Comparison of ENCODE assay signal across 11 cellular contexts in the genomic region with DNA sequence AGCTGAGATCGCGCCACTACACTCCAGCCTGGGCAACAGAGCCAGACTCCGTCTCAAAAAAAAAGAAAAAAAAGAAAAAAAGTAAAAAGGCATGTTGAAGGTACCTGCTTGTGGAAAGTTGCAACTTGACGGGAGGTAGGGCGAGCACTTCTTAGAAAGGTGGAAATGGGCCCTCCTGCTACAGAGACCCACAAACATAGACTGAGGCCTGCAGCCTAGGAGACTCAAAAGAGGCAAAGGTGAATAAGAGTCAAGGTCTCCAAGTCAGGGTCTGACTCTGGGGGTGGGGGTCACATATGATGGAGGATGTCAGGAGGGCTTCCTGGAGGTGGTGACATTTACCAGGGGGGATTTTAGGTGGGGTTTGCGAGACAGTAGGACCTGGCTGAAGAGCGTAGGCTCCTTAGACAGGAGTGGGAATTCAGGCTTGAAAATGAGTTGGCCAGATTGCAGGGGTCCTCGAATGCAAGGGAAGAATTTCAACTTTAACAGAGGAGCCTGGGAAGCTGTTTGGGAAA.
DNase-seq lines count a peak whose midpoint lies in the region; ATAC-seq and TF ChIP-seq lines count a peak whose summit lies in the region.
"Had no signal": no experiment of that assay in that cellular context is flagged by ENCODE, and none has a peak within 500 bp of the region (broad histone marks: within the 10 kb centered on the region; RNA-seq: fewer than 3 reads in every experiment).

No MANE protein-coding gene starts in this region.

- intact Hi-C loops in CD14-positive monocyte (cut with micrococcal nuclease) = loop anchor here in 1 of 2 donors (5.0 kb wide), 1 partner anchor 37 kb away; no protein-coding TSS in a partner anchor

- no peaks in the 10 kb centered on the region for H3K27me3 ChIP-seq in neutrophil

- DNase-seq in CD14-positive monocyte (ENCODE audit: low spot score) (no peak), dermis blood vessel endothelial cell (no peak), A172 (ENCODE audit: low spot score) (no peak), NAMALWA (ENCODE audit: low spot score) (no peak)
- DNase-seq in central memory CD8-positive, alpha-beta T cell (ENCODE audit: low spot score in 2 of 2) = no peak
- DNase-seq in effector CD4-positive, alpha-beta T cell = no peak
- DNase-seq: DMS79 treated with DMSO at 0.1 percent for 48 hours, NCI-H1694 treated with DMSO at 0.1 percent for 48 hours, PC-3 had no signal

- H3K4me3 Mint-ChIP-seq in CD14-positive monocyte (no peak overlapping the region), IgD-negative memory B cell (peak overlapping the region in 3 of 4 donors; percentile 65 to 86 (median 80))
- peak overlapping the region; percentile 71 for H3K4me3 Mint-ChIP-seq in central memory CD8-positive, alpha-beta T cell

- peaks cover 88 to 92% of the 10 kb centered on the region in 2 experiments for H3K4me1 ChIP-seq in neutrophil (ENCODE audit: control insufficient read depth in 1 of 2, insufficient read depth in 1 of 2, low read depth in 1 of 2, low read length in 1 of 2)

- no peaks in the 10 kb centered on the region for H3K36me3 ChIP-seq in neutrophil

- H3K9me3 Mint-ChIP-seq in CD14-positive monocyte = peaks cover 0 to 4% (median 3%) of the 10 kb centered on the region in 7 donors
- H3K9me3 Mint-ChIP-seq in IgD-negative memory B cell = no peaks in the 10 kb centered on the region
- no peaks in the 10 kb centered on the region for H3K9me3 Mint-ChIP-seq in central memory CD8-positive, alpha-beta T cell

- H3K27me3 Mint-ChIP-seq in CD14-positive monocyte (ENCODE audit: low read depth in 3 of 3) = peaks cover 0 to 2% (median 2%) of the 10 kb centered on the region in 3 donors
- H3K27me3 Mint-ChIP-seq in IgD-negative memory B cell = peaks cover 3% of the 10 kb centered on the region
- no peaks in the 10 kb centered on the region for H3K27me3 Mint-ChIP-seq in central memory CD8-positive, alpha-beta T cell

- no peaks in the 10 kb centered on the region for H3K9me3 ChIP-seq in neutrophil

- H3K27ac Mint-ChIP-seq in CD14-positive monocyte = peak overlapping the region; percentile 64 to 96 (median 93)
- peak overlapping the region; percentile 79 to 100 (median 95) for H3K27ac Mint-ChIP-seq in IgD-negative memory B cell
- peak overlapping the region; percentile 98 for H3K27ac Mint-ChIP-seq in central memory CD8-positive, alpha-beta T cell (ENCODE audit: low read depth)

- no peak overlapping the region for H3K4me3 ChIP-seq in neutrophil (ENCODE audit: low read depth in 1 of 2, low read length in 1 of 2)

- ATAC-seq in central memory CD8-positive, alpha-beta T cell (replicated peaks; ENCODE audit: extremely low read depth, poor library complexity, severe bottlenecking) = no peak
- ATAC-seq: PC-3 had no signal

- peak overlapping the region; percentile 98 for H3K27ac ChIP-seq in neutrophil

- peaks cover 94% of the 10 kb centered on the region for H3K4me1 Mint-ChIP-seq in CD14-positive monocyte
- H3K4me1 Mint-ChIP-seq in IgD-negative memory B cell = peaks cover 53 to 74% (median 71%) of the 10 kb centered on the region in 3 donors
- peaks cover 84% of the 10 kb centered on the region for H3K4me1 Mint-ChIP-seq in central memory CD8-positive, alpha-beta T cell

- TF ChIP-seq CTCF in CD14-positive monocyte (IDR thresholded peaks at IDR 0.05) (no peak), neutrophil (IDR thresholded peaks at IDR 0.05) (no peak)

- H3K36me3 Mint-ChIP-seq in CD14-positive monocyte = peaks cover 16 to 40% of the 10 kb centered on the region in 2 donors
- peaks cover 4% of the 10 kb centered on the region for H3K36me3 Mint-ChIP-seq in IgD-negative memory B cell
- H3K36me3 Mint-ChIP-seq in central memory CD8-positive, alpha-beta T cell (ENCODE audit: insufficient read depth) = peaks cover 35% of the 10 kb centered on the region

Comparison
In these comparisons a context has a peak if more than half of its experiments do, and no peak if none do; other contexts are left out.
1. H3K4me3 Mint-ChIP-seq: peak in IgD-negative memory B cell (3 of 4) and central memory CD8-positive, alpha-beta T cell (single experiment); none in CD14-positive monocyte (0 of 2).
2. Peak in every context shown above with its lines, with median percentiles within 50 percentile points of each other: H3K27ac Mint-ChIP-seq.